Comparison of ENCODE assay signal across 11 cellular contexts in the genomic region with DNA sequence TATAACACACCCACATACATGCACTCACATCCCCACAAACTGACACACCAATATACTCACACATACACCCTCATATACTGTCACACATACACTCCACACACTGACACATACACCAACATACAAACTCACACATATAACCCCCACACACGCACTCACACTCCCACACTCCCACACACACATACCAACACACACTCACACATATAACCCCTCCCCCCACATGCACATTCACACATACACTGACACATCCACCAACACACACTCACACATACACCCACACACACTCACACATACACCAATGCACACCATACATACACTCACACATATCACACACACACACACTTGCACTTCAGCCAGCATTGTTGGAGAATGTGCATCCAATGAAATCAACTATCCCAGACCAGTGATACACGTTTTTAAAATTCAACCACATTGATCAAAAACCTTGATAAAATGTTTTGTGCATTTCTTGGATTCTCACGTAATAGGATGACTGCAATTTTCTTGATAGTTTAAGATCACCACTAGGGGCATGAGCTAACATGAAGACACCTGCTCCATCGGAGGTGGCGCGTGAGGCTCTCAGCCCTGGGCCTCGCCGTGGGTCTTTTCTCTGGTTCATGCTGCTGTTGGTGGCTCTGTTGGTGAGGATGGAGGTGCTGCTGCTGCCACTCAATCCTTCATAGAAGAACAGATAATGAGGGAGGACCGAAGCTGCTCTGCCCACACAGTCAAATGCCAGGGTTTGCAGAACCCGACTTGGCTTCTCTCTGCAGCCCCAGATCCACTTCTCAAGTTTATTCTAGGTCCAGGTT. TPM values are rescaled to one million over a fixed set of nuclear protein-coding genes. Genes with fewer than 3 reads are reported as not detected.
DNase-seq lines count a peak whose midpoint lies in the region; ATAC-seq, FAIRE-seq and TF ChIP-seq lines count a peak whose summit lies in the region.
"Had no signal": no experiment of that assay in that cellular context is flagged by ENCODE, and none has a peak within 500 bp of the region (broad histone marks: within the 10 kb centered on the region; RNA-seq: fewer than 3 reads in every experiment).

No MANE protein-coding gene starts in this region.

- H3K4me3 Mint-ChIP-seq in mesothelial cell of epicardium, result no peak overlapping the region
- no peak overlapping the region for H3K4me3 Mint-ChIP-seq in activated naive CD8-positive, alpha-beta T cell treated with anti-CD3 and anti-CD28 coated beads, Interleukin-2, amount 50 U/mL, for 24 hours
- H3K4me3 Mint-ChIP-seq: activated CD4-positive, alpha-beta memory T cell treated with anti-CD3 and anti-CD28 coated beads, Interleukin-2, amount 10 ng/mL, durations not matched to agents 7 days and 5 days had no signal

- no peak overlapping the region for H2AFZ ChIP-seq in IMR-90 (replicated peaks; ENCODE audit: low read length, poor library complexity)

- POLR2A ChIA-PET in IMR-90 (lab: Charles Lee; ENCODE audit: unreplicated experiment), result no interaction called here

- H2BK15ac ChIP-seq in IMR-90 (ENCODE audit: low read depth, low read length), result no peak overlapping the region

- no peak overlapping the region for H4K8ac ChIP-seq in IMR-90 (ENCODE audit: low read depth in 2 of 2, low read length in 2 of 2)

- H3K36me3 ChIP-seq in IMR-90 (ENCODE audit: control insufficient read depth, insufficient read depth, low read length), result no peaks in the 10 kb centered on the region
- no peaks in the 10 kb centered on the region for H3K36me3 ChIP-seq in body of pancreas (replicated peaks in 1 of 2; ENCODE audit: insufficient read depth in 1 of 2, low read depth in 2 of 2)

- H2BK20ac ChIP-seq in IMR-90 (ENCODE audit: low read depth, low read length), result no peak overlapping the region

- H3K9me3 ChIP-seq in IMR-90 (ENCODE audit: control insufficient read depth, insufficient read depth, low read length), result peaks cover 8% of the 10 kb centered on the region
- no peaks in the 10 kb centered on the region for H3K9me3 ChIP-seq in body of pancreas

- no peak overlapping the region for H3K23ac ChIP-seq in IMR-90 (ENCODE audit: low read depth, low read length)

- no peak overlapping the region for H4K91ac ChIP-seq in IMR-90 (ENCODE audit: insufficient read depth, low read depth, low read length)

- H2BK5ac ChIP-seq in IMR-90 (ENCODE audit: low read depth, low read length, poor library complexity, severe bottlenecking), result peak overlapping the region; percentile 76

- H3K36me3 Mint-ChIP-seq in mesothelial cell of epicardium, result no peaks in the 10 kb centered on the region
- no peaks in the 10 kb centered on the region for H3K36me3 Mint-ChIP-seq in activated naive CD8-positive, alpha-beta T cell treated with anti-CD3 and anti-CD28 coated beads, Interleukin-2, amount 50 U/mL, for 24 hours (ENCODE audit: low read depth)

- H3K27ac ChIP-seq in IMR-90 (ENCODE audit: insufficient read depth, low read length) (no peak overlapping the region), body of pancreas (no peak overlapping the region)
- H3K27ac ChIP-seq: skin epidermis had no signal

- dilution Hi-C loops in IMR-90 (cut with HindIII; ENCODE audit: low sequenced_read_pairs, unreplicated experiment), result no loop called here

- CTCF ChIA-PET in IMR-90 (lab: Yijun Ruan, JAX), result no interaction called here

- no peaks in the 10 kb centered on the region for H3K9me3 Mint-ChIP-seq in mesothelial cell of epicardium
- H3K9me3 Mint-ChIP-seq in activated naive CD8-positive, alpha-beta T cell treated with anti-CD3 and anti-CD28 coated beads, Interleukin-2, amount 50 U/mL, for 24 hours, result no peaks in the 10 kb centered on the region
- H3K9me3 Mint-ChIP-seq: activated CD4-positive, alpha-beta memory T cell treated with anti-CD3 and anti-CD28 coated beads, Interleukin-2, amount 10 ng/mL, durations not matched to agents 7 days and 5 days had no signal

- no TSS peak for BruUV-seq in IMR-90 (replicated peaks; lab: Mats Ljungman, UMichigan)

- DNase-seq in CD1c-positive myeloid dendritic cell (ENCODE audit: extremely low spot score) (peak; percentile 13), IMR-90 (no peak), body of pancreas (no peak), mesothelial cell of epicardium (ENCODE audit: low spot score in 2 of 2, unreplicated experiment in 2 of 2) (no peak), GM19239 (ENCODE audit: insufficient read length, low spot score) (no peak)
- DNase-seq in activated naive CD8-positive, alpha-beta T cell treated with anti-CD3 and anti-CD28 coated beads, Interleukin-2, amount 50 U/mL, for 24 hours, result no peak
- DNase-seq: activated CD4-positive, alpha-beta memory T cell treated with anti-CD3 and anti-CD28 coated beads, Interleukin-2, amount 10 ng/mL, durations not matched to agents 7 days and 5 days; NCI-H1092 treated with DMSO at 0.1 percent for 48 hours had no signal

- no peak overlapping the region for H3K9ac ChIP-seq in IMR-90 (ENCODE audit: low read depth, low read length)

- no peaks in the 10 kb centered on the region for H3K27me3 ChIP-seq in IMR-90 (ENCODE audit: control insufficient read depth, insufficient read depth, low read length)
- no peaks in the 10 kb centered on the region for H3K27me3 ChIP-seq in body of pancreas

- in situ Hi-C loops in IMR-90 (cut with MboI; ENCODE audit: low sequenced_read_pairs), result no loop called here

- no peak for TF ChIP-seq POLR2A in IMR-90 (IDR thresholded peaks at IDR 0.05; ENCODE audit: low read depth, low read length)
- TF ChIP-seq POLR2A in body of pancreas (IDR thresholded peaks at IDR 0.05), result no peak

- no peak overlapping the region for H3K27ac Mint-ChIP-seq in mesothelial cell of epicardium
- no peak overlapping the region for H3K27ac Mint-ChIP-seq in activated naive CD8-positive, alpha-beta T cell treated with anti-CD3 and anti-CD28 coated beads, Interleukin-2, amount 50 U/mL, for 24 hours
- H3K27ac Mint-ChIP-seq: activated CD4-positive, alpha-beta memory T cell treated with anti-CD3 and anti-CD28 coated beads, Interleukin-2, amount 10 ng/mL, durations not matched to agents 7 days and 5 days had no signal

- ATAC-seq in IMR-90 (ENCODE audit: low read depth) (no peak), body of pancreas (peak; percentile 38), GM21529 (IDR thresholded peaks at IDR 0.05; ENCODE audit: unreplicated experiment) (no peak), HG02885 (IDR thresholded peaks at IDR 0.05; ENCODE audit: poor library complexity, unreplicated experiment) (no peak)
- ATAC-seq in activated naive CD8-positive, alpha-beta T cell treated with anti-CD3 and anti-CD28 coated beads, Interleukin-2, amount 50 U/mL, for 24 hours, result no peak

- H3K14ac ChIP-seq in IMR-90 (replicated peaks; ENCODE audit: low read depth, low read length), result no peak overlapping the region

- no peak overlapping the region for H3K56ac ChIP-seq in IMR-90 (ENCODE audit: extremely low read depth, insufficient read depth, low read length)

- no peaks in the 10 kb centered on the region for H3K27me3 Mint-ChIP-seq in mesothelial cell of epicardium (ENCODE audit: low read depth)
- no peaks in the 10 kb centered on the region for H3K27me3 Mint-ChIP-seq in activated naive CD8-positive, alpha-beta T cell treated with anti-CD3 and anti-CD28 coated beads, Interleukin-2, amount 50 U/mL, for 24 hours
- H3K27me3 Mint-ChIP-seq: activated CD4-positive, alpha-beta memory T cell treated with anti-CD3 and anti-CD28 coated beads, Interleukin-2, amount 10 ng/mL, durations not matched to agents 7 days and 5 days had no signal

- intact Hi-C loops in IMR-90 (cut with micrococcal nuclease) (no loop called here), body of pancreas (cut with DNase I) (no loop called here)

- no peaks in the 10 kb centered on the region for H3K9me1 ChIP-seq in IMR-90 (ENCODE audit: insufficient read depth, low read length)

- H3K4me1 ChIP-seq in IMR-90 (ENCODE audit: control insufficient read depth, insufficient read depth, low read length) (no peaks in the 10 kb centered on the region), body of pancreas (no peaks in the 10 kb centered on the region)

- H2BK120ac ChIP-seq in IMR-90 (ENCODE audit: low read depth, low read length), result no peak overlapping the region

- peaks cover 25% of the 10 kb centered on the region for H3K4me1 Mint-ChIP-seq in mesothelial cell of epicardium
- H3K4me1 Mint-ChIP-seq in activated naive CD8-positive, alpha-beta T cell treated with anti-CD3 and anti-CD28 coated beads, Interleukin-2, amount 50 U/mL, for 24 hours, result no peaks in the 10 kb centered on the region
- H3K4me1 Mint-ChIP-seq: activated CD4-positive, alpha-beta memory T cell treated with anti-CD3 and anti-CD28 coated beads, Interleukin-2, amount 10 ng/mL, durations not matched to agents 7 days and 5 days had no signal

- H4K5ac ChIP-seq in IMR-90 (ENCODE audit: low read depth, low read length), result no peak overlapping the region

- WGBS in IMR-90 (ENCODE audit: extremely low coverage in 2 of 2, insufficient read length in 1 of 2), 2 experiments, result 100% methylated on average over 1 to 2 of the region's 10 CpGs
- WGBS in body of pancreas, 2 donors, result 44 to 60% methylated on average over 8 to 10 of the region's 10 CpGs

- H2AK5ac ChIP-seq in IMR-90 (ENCODE audit: low read depth, low read length), result no peak overlapping the region

- no peaks in the 10 kb centered on the region for H3K79me1 ChIP-seq in IMR-90 (ENCODE audit: low read depth in 1 of 2, low read length in 2 of 2)

- H3K4me3 ChIP-seq in IMR-90 (ENCODE audit: insufficient read depth, low read depth, low read length) (no peak overlapping the region), body of pancreas (no peak overlapping the region)
- H3K4me3 ChIP-seq: skin epidermis had no signal

- H2AK9ac ChIP-seq in IMR-90 (replicated peaks; ENCODE audit: low read depth, low read length, poor library complexity), result no peak overlapping the region

- H3K4ac ChIP-seq in IMR-90 (ENCODE audit: low read depth, low read length), result no peak overlapping the region

- TF ChIP-seq RAD21 in IMR-90 (IDR thresholded peaks at IDR 0.05; ENCODE audit: low read length), result no peak

- no peak for TF ChIP-seq CTCF in IMR-90 (conservative IDR thresholded peaks at IDR 0.05; ENCODE audit: low read depth, low read length)
- TF ChIP-seq CTCF in body of pancreas (IDR thresholded peaks at IDR 0.05), result peak in 6 of 7 experiments; percentile 10 to 35 (median 30)
- TF ChIP-seq CTCF in mesothelial cell of epicardium (IDR thresholded peaks at IDR 0.05; ENCODE audit: unreplicated experiment), result peak; percentile 67

- no peaks in the 10 kb centered on the region for H4K20me1 ChIP-seq in IMR-90 (ENCODE audit: insufficient read depth, low read length)

- FAIRE-seq in GM19239 (lab: Jason Lieb, UNC), result no peak

- no peak overlapping the region for H3K18ac ChIP-seq in IMR-90 (ENCODE audit: low read depth, low read length)

- no peak overlapping the region for H3K4me2 ChIP-seq in IMR-90 (ENCODE audit: low read depth, low read length)

TF ChIP-seq in IMR-90, 13 proteins besides CTCF, POLR2A, EP300 and RAD21 (continues in another document):
- TF ChIP-seq MAFK (IDR thresholded peaks at IDR 0.05; ENCODE audit: low read depth, low read length) (no peak), CHD1 (IDR thresholded peaks at IDR 0.05; ENCODE audit: low read depth, low read length) (no peak)

RNA-seq across cellular contexts. Expression of a gene that starts 32.1 kb away (rescaled TPM):
- 0.18 and 0.28 TPM in 2 replicates for total RNA-seq in IMR-90 (2012; rRNA removed)
- 0.10 and 0.14 TPM in 2 replicates for polyA plus RNA-seq in IMR-90 (2012; rRNA removed)
- 0.02 and 0.08 TPM in 2 replicates for polyA plus RNA-seq in IMR-90 (2012; cell fraction: cytosol; rRNA removed)
- polyA plus RNA-seq in IMR-90 (2012; cell fraction: nucleus; rRNA removed; ENCODE audit: low replicate concordance), result 0.12 and 0.18 TPM in 2 replicates
- 10 to 100 TPM; 18.5 to 21.5 TPM for total RNA-seq in body of pancreas
- total RNA-seq in mesothelial cell of epicardium, result 34.5 to 39.4 TPM (median 35.9 TPM) in 3 replicates

Comparison
In these comparisons a context has a peak if more than half of its experiments do, and no peak if none do; other contexts are left out.
1. RNA of a gene that starts 32.1 kb away (total RNA-seq): 34.5 to 39.4 TPM in mesothelial cell of epicardium and 18.5 to 21.5 TPM in body of pancreas; 0.18 to 0.28 TPM in IMR-90; every median in the first group is over 10 times any median in the second.